8 cellular contexts compared by ENCODE assay signal in genomic region chr3:149224736-149225594, GRCh38. TPM values are rescaled to one million over a fixed set of nuclear protein-coding genes. Genes with fewer than 3 reads are reported as not detected.
DNase-seq lines count a peak whose midpoint lies in the region; ATAC-seq and TF ChIP-seq lines count a peak whose summit lies in the region.

No MANE protein-coding gene starts in this region.

- in situ Hi-C loops in transverse colon (cut with MboI; ENCODE audit: low pct_ligation_motif_present in 1 of 4, low pct_unique_long_range_greater_than_20kb in 1 of 4, low sequenced_read_pairs in 3 of 4) = no loop called here

- H3K27ac Mint-ChIP-seq in central memory CD8-positive, alpha-beta T cell (ENCODE audit: low read depth) = peak overlapping the region; percentile 65
- peak overlapping the region; percentile 73 for H3K27ac Mint-ChIP-seq in memory B cell

- intact Hi-C loops in transverse colon (cut with DNase I; ENCODE audit: low total_unique reads) = no loop called here

- no peak for TF ChIP-seq EP300 in transverse colon (IDR thresholded peaks at IDR 0.05; ENCODE audit: low read depth)

- DNase-seq in AG10803 (ENCODE audit: low read depth) = peak; percentile 77
- no peak for DNase-seq in RWPE2 (ENCODE audit: low spot score)
- no peak for DNase-seq in central memory CD8-positive, alpha-beta T cell (ENCODE audit: low spot score in 2 of 2)
- DNase-seq in memory B cell (ENCODE audit: low spot score in 2 of 2) = no peak
- no peak for DNase-seq in transverse colon
- no peak for DNase-seq in iPS-NIHi7 (ENCODE audit: extremely low spot score)

- ATAC-seq in GM18870 (IDR thresholded peaks at IDR 0.05; ENCODE audit: unreplicated experiment) (peak; percentile 99), HG03097 (IDR thresholded peaks at IDR 0.05; ENCODE audit: low FRiP score, unreplicated experiment) (peak; percentile 95), RWPE2 (ENCODE audit: low read depth) (peak; percentile 96), memory B cell (ENCODE audit: low read depth) (peak; percentile 66)
- peak; percentile 73 for ATAC-seq in central memory CD8-positive, alpha-beta T cell (replicated peaks; ENCODE audit: extremely low read depth, poor library complexity, severe bottlenecking)

- H3K9me3 ChIP-seq in RWPE2 (ENCODE audit: severe bottlenecking) = no peaks in the 10 kb centered on the region
- no peaks in the 10 kb centered on the region for H3K9me3 ChIP-seq in transverse colon

- no peaks in the 10 kb centered on the region for H3K9me3 Mint-ChIP-seq in central memory CD8-positive, alpha-beta T cell
- H3K9me3 Mint-ChIP-seq in memory B cell = no peaks in the 10 kb centered on the region

- H3K27ac ChIP-seq in RWPE2 (ENCODE audit: poor library complexity, severe bottlenecking) (peak overlapping the region; percentile 79), transverse colon (peak overlapping the region; percentile 29 to 67 (median 58))

- peaks cover 14% of the 10 kb centered on the region for H3K4me1 ChIP-seq in RWPE2 (ENCODE audit: insufficient read depth, poor library complexity, severe bottlenecking)
- H3K4me1 ChIP-seq in transverse colon = peaks cover 4 to 17% (median 5%) of the 10 kb centered on the region in 4 donors

- H3K4me3 ChIP-seq in AG10803 (ENCODE audit: low read length) = peak overlapping the region; percentile 54
- peak overlapping the region; percentile 15 for H3K4me3 ChIP-seq in RWPE2 (ENCODE audit: severe bottlenecking)
- H3K4me3 ChIP-seq in transverse colon = peak overlapping the region in 3 of 4 donors; percentile 19 to 43 (median 20)

- 9 to 14% methylated on average over 5 to 9 of the region's 9 CpGs for WGBS in transverse colon (ENCODE audit: low coverage in 1 of 2), 2 donors

- peak overlapping the region; percentile 66 for H3K4me3 Mint-ChIP-seq in central memory CD8-positive, alpha-beta T cell
- peak overlapping the region; percentile 83 for H3K4me3 Mint-ChIP-seq in memory B cell

- H3K36me3 ChIP-seq in RWPE2 (ENCODE audit: low read depth) = no peaks in the 10 kb centered on the region
- H3K36me3 ChIP-seq in transverse colon = no peaks in the 10 kb centered on the region

- H3K4me1 Mint-ChIP-seq in central memory CD8-positive, alpha-beta T cell = peaks cover 23% of the 10 kb centered on the region
- peaks cover 18% of the 10 kb centered on the region for H3K4me1 Mint-ChIP-seq in memory B cell

- no peaks in the 10 kb centered on the region for H3K36me3 Mint-ChIP-seq in central memory CD8-positive, alpha-beta T cell (ENCODE audit: insufficient read depth)
- H3K36me3 Mint-ChIP-seq in memory B cell = no peaks in the 10 kb centered on the region

- H3K27me3 Mint-ChIP-seq in central memory CD8-positive, alpha-beta T cell = no peaks in the 10 kb centered on the region
- no peaks in the 10 kb centered on the region for H3K27me3 Mint-ChIP-seq in memory B cell

- TF ChIP-seq CTCF in AG10803 (conservative IDR thresholded peaks at IDR 0.05; ENCODE audit: low read length) (no peak), RWPE2 (IDR thresholded peaks at IDR 0.05; ENCODE audit: poor library complexity, severe bottlenecking) (no peak), transverse colon (IDR thresholded peaks at IDR 0.05) (no peak)

- H3K27me3 ChIP-seq in RWPE2 (ENCODE audit: insufficient read depth, poor library complexity, severe bottlenecking) (no peaks in the 10 kb centered on the region), transverse colon (no peaks in the 10 kb centered on the region)

- TF ChIP-seq POLR2A in transverse colon (IDR thresholded peaks at IDR 0.05) = no peak

RNA-seq across cellular contexts. Expression of gene CP, which starts 3.3 kb away (rescaled TPM):
- 10 to 100 TPM in 1 of 4 donors, 1 to 10 TPM in 1, under 1 TPM in 1, not detected in 1; 0.80 to 19.5 (median 7.0) TPM for total RNA-seq in transverse colon
